In the genomic region with DNA sequence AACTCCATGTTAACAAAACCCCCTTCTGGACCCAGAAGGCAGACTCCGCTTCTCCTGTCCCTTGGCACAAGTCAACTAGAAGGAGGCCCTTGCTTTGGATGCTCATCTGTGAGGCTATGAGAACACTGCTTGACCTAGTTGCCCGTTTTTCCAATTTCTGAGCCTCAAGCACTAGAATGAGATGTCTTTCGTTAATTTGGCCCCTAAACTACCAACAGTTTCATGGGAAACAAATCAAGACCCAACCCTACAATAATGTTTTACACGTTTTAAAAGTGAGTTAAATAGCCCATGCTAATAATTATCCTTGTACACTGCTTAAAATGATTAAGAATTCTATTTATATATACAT, we compare ENCODE assay signal across 7 cellular contexts. TPM values are rescaled to one million over a fixed set of nuclear protein-coding genes. Genes with fewer than 3 reads are reported as not detected.
A peak's percentile ranks its signal among the peaks of the same experiment; 100 is the strongest.
DNase-seq lines count a peak whose midpoint lies in the region; ATAC-seq lines count a peak whose summit lies in the region.

No MANE protein-coding gene starts in this region.

- H3K9me3 ChIP-seq in HUES48 (ENCODE audit: control insufficient read depth, insufficient read depth, low read length) (no peaks in the 10 kb centered on the region), iPS-18a (ENCODE audit: control insufficient read depth, low read depth, low read length) (no peaks in the 10 kb centered on the region)

- DNase-seq in activated T-helper 2 cell treated with anti-CD3 and anti-CD28 coated beads, Interferon-gamma antibody, Interleukin-2, Interleukin-4, amounts not matched to agents 10 μg/mL and 5 μg/mL and 100 μg/mL, durations not matched to agents 14 hours and 24 hours and 36 hours (ENCODE audit: low spot score): no peak
- no peak for DNase-seq in stimulated activated naive CD8-positive, alpha-beta T cell treated with anti-CD3 and anti-CD28 coated beads, Interleukin-15, amount 100 ng/mL, for 72 hours
- DNase-seq in DMS 273 treated with DMSO at 0.1 percent for 48 hours (lab: John Stamatoyannopoulos, UW) (no peak), NCI-H510A treated with DMSO at 0.1 percent for 48 hours (lab: John Stamatoyannopoulos, UW) (no peak), NCI-H1092 (lab: John Stamatoyannopoulos, UW) (no peak)

- H3K4me1 ChIP-seq in HUES48 (ENCODE audit: control insufficient read depth, insufficient read depth, low read length) (peaks cover 16% of the 10 kb centered on the region), iPS-18a (ENCODE audit: control insufficient read depth, low read depth, low read length) (peaks cover 8% of the 10 kb centered on the region)

- H3K36me3 ChIP-seq in HUES48 (ENCODE audit: control insufficient read depth, insufficient read depth, low read length): no peaks in the 10 kb centered on the region
- no peaks in the 10 kb centered on the region for H3K36me3 ChIP-seq in iPS-18a (ENCODE audit: control insufficient read depth, low read depth, low read length)

- H3K9me3 Mint-ChIP-seq in activated T-helper 2 cell treated with anti-CD3 and anti-CD28 coated beads, Interferon-gamma antibody, Interleukin-2, Interleukin-4, amounts not matched to agents 10 μg/mL and 5 μg/mL and 100 μg/mL, durations not matched to agents 14 hours and 24 hours and 36 hours: peaks cover 7% of the 10 kb centered on the region
- H3K9me3 Mint-ChIP-seq in stimulated activated naive CD8-positive, alpha-beta T cell treated with anti-CD3 and anti-CD28 coated beads, Interleukin-15, amount 100 ng/mL, for 72 hours: peaks cover 0 to 10% of the 10 kb centered on the region in 2 donors

- H3K9ac ChIP-seq in HUES48 (ENCODE audit: low read depth, low read length): peak overlapping the region; percentile 83
- H3K9ac ChIP-seq in iPS-18a (ENCODE audit: low read length): peak overlapping the region; percentile 61

- intact Hi-C loops in activated T-helper 2 cell treated with anti-CD3 and anti-CD28 coated beads, Interferon-gamma antibody, Interleukin-2, Interleukin-4, amounts not matched to agents 10 μg/mL and 5 μg/mL and 100 μg/mL, durations not matched to agents 14 hours and 24 hours and 36 hours (cut with micrococcal nuclease): loop anchor here (1.0 to 2.0 kb wide), 4 partner anchors 13 to 397 kb away; no protein-coding TSS in a partner anchor

- H3K27me3 ChIP-seq in HUES48 (ENCODE audit: control insufficient read depth, insufficient read depth, low read length) (peaks cover 26% of the 10 kb centered on the region), iPS-18a (ENCODE audit: control insufficient read depth, insufficient read depth, low read length) (peaks cover 32% of the 10 kb centered on the region)

- H3K27ac ChIP-seq in HUES48 (ENCODE audit: low read depth, low read length) (peak overlapping the region; percentile 97), iPS-18a (ENCODE audit: low read length) (peak overlapping the region; percentile 28)

- peak overlapping the region; percentile 88 for H3K4me3 Mint-ChIP-seq in activated T-helper 2 cell treated with anti-CD3 and anti-CD28 coated beads, Interferon-gamma antibody, Interleukin-2, Interleukin-4, amounts not matched to agents 10 μg/mL and 5 μg/mL and 100 μg/mL, durations not matched to agents 14 hours and 24 hours and 36 hours (ENCODE audit: low read depth)
- peak overlapping the region; percentile 90 to 96 for H3K4me3 Mint-ChIP-seq in stimulated activated naive CD8-positive, alpha-beta T cell treated with anti-CD3 and anti-CD28 coated beads, Interleukin-15, amount 100 ng/mL, for 72 hours

- H3K27me3 Mint-ChIP-seq in activated T-helper 2 cell treated with anti-CD3 and anti-CD28 coated beads, Interferon-gamma antibody, Interleukin-2, Interleukin-4, amounts not matched to agents 10 μg/mL and 5 μg/mL and 100 μg/mL, durations not matched to agents 14 hours and 24 hours and 36 hours (ENCODE audit: low read depth): no peaks in the 10 kb centered on the region
- no peaks in the 10 kb centered on the region for H3K27me3 Mint-ChIP-seq in stimulated activated naive CD8-positive, alpha-beta T cell treated with anti-CD3 and anti-CD28 coated beads, Interleukin-15, amount 100 ng/mL, for 72 hours

- no peak for ATAC-seq in stimulated activated naive CD8-positive, alpha-beta T cell treated with anti-CD3 and anti-CD28 coated beads, Interleukin-15, amount 100 ng/mL, for 72 hours

- peak overlapping the region; percentile 97 for H3K27ac Mint-ChIP-seq in activated T-helper 2 cell treated with anti-CD3 and anti-CD28 coated beads, Interferon-gamma antibody, Interleukin-2, Interleukin-4, amounts not matched to agents 10 μg/mL and 5 μg/mL and 100 μg/mL, durations not matched to agents 14 hours and 24 hours and 36 hours
- H3K27ac Mint-ChIP-seq in stimulated activated naive CD8-positive, alpha-beta T cell treated with anti-CD3 and anti-CD28 coated beads, Interleukin-15, amount 100 ng/mL, for 72 hours: peak overlapping the region; percentile 99

- H3K36me3 Mint-ChIP-seq in activated T-helper 2 cell treated with anti-CD3 and anti-CD28 coated beads, Interferon-gamma antibody, Interleukin-2, Interleukin-4, amounts not matched to agents 10 μg/mL and 5 μg/mL and 100 μg/mL, durations not matched to agents 14 hours and 24 hours and 36 hours (ENCODE audit: low read depth): peaks cover 27% of the 10 kb centered on the region

- H3K4me3 ChIP-seq in HUES48 (ENCODE audit: low read depth, low read length) (peak overlapping the region; percentile 70), iPS-18a (ENCODE audit: low read length) (peak overlapping the region; percentile 56)

- H3K4me1 Mint-ChIP-seq in activated T-helper 2 cell treated with anti-CD3 and anti-CD28 coated beads, Interferon-gamma antibody, Interleukin-2, Interleukin-4, amounts not matched to agents 10 μg/mL and 5 μg/mL and 100 μg/mL, durations not matched to agents 14 hours and 24 hours and 36 hours (ENCODE audit: low read depth): peaks cover 36% of the 10 kb centered on the region
- peaks cover 18% of the 10 kb centered on the region for H3K4me1 Mint-ChIP-seq in stimulated activated naive CD8-positive, alpha-beta T cell treated with anti-CD3 and anti-CD28 coated beads, Interleukin-15, amount 100 ng/mL, for 72 hours

RNA-seq across cellular contexts. Expression of a gene that starts 2.2 kb away (rescaled TPM):
- total RNA-seq in activated T-helper 2 cell treated with anti-CD3 and anti-CD28 coated beads, Interferon-gamma antibody, Interleukin-2, Interleukin-4, amounts not matched to agents 10 μg/mL and 5 μg/mL and 100 μg/mL, durations not matched to agents 14 hours and 24 hours and 36 hours: 51.3 and 52.0 TPM in 2 replicates
